ENCODE assay signal across 9 cellular contexts in the genomic region with DNA sequence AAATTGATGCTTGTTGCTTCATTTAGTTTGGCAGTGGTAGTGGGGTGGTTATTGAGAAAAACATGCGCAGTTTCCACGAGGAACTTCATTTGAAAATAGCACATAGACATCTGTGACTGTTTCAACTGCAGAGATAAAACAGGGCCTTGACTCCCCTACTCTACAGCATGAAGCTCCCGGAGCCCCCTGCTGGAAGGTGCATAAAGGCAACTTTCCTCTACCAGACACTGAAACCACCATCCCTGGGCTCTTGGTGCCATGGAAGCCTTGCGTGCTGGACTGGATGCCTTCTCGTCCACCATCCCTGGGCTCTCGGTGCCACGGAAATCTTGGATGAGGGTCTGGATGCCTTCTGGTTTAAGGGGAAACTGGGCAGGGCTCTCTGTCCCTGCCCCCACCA.
A peak's percentile ranks its signal among the peaks of the same experiment; 100 is the strongest.
DNase-seq lines count a peak whose midpoint lies in the region; ATAC-seq, FAIRE-seq and TF ChIP-seq lines count a peak whose summit lies in the region.
"Had no signal": no experiment of that assay in that cellular context is flagged by ENCODE, and none has a peak within 500 bp of the region (broad histone marks: within the 10 kb centered on the region; RNA-seq: fewer than 3 reads in every experiment).

No MANE protein-coding gene starts in this region.

- H3K36me3 ChIP-seq in K562 (ENCODE audit: control insufficient read depth, insufficient read depth, low read length), result no peaks in the 10 kb centered on the region
- H3K36me3 ChIP-seq: HAP-1 had no signal

- 49% methylated on average over 7 of the region's 7 CpGs for WGBS in A549 (ENCODE audit: missing lambda C conversion rate)
- whole genome bisulfite sequencing in K562 (ENCODE audit: insufficient coverage, low coverage, missing lambda C conversion rate), result under 1% methylated on average over 7 of the region's 7 CpGs

- TF ChIP-seq EP300 in A549 (IDR thresholded peaks at IDR 0.05) (no peak), K562 (IDR thresholded peaks at IDR 0.05; ENCODE audit: low read length) (no peak)

- no peak overlapping the region for H2AFZ ChIP-seq in K562 (ENCODE audit: low read depth, low read length)

- TF ChIP-seq RAD21 in A549 (conservative IDR thresholded peaks at IDR 0.05 in 1 of 2, IDR thresholded peaks at IDR 0.05 in 1 of 2) (peak in 1 of 2 experiments; percentile 21; a peak in 1 of 5 replicates), K562 (CRISPR knock-in tag; conservative IDR thresholded peaks at IDR 0.05 in 1 of 2, IDR thresholded peaks at IDR 0.05 in 1 of 2) (peak in 1 of 2 experiments; percentile 27; a peak in 1 of 4 replicates)

- H3K4me3 ChIP-seq in A549 (no peak overlapping the region), K562 (no peak overlapping the region)
- H3K4me3 ChIP-seq: HAP-1 had no signal

- FAIRE-seq in A549 (lab: Jason Lieb, UNC) (no peak), K562 (lab: Jason Lieb, UNC) (no peak)

- H4K20me1 ChIP-seq in K562 (replicated peaks; ENCODE audit: control insufficient read depth, insufficient read depth, low read length), result no peaks in the 10 kb centered on the region

- POLR2A ChIA-PET in A549 (lab: Yijun Ruan, JAX), result no interaction called here
- POLR2A ChIA-PET in K562 (lab: Yijun Ruan, JAX), result interaction anchor here (0.6 kb wide), 1 partner anchor 254 kb away, joined by 4 read pairs; no protein-coding TSS in a partner anchor

- CTCF ChIA-PET in A549 (lab: Yijun Ruan, JAX) (interaction anchor here (0.6 to 1.7 kb wide), 7 partner anchors 9 to 1772 kb away, joined by 3 to 6 read pairs (median 5); no protein-coding TSS in a partner anchor), K562 (lab: Yijun Ruan, JAX; ENCODE audit: low intra/inter-chr PET ratio) (no interaction called here)

- in situ Hi-C loops in K562 (cut with MboI), result no loop called here

- peak; percentile 37 to 41 for DNase-seq in A549 (ENCODE audit: low read depth in 1 of 2, low spot score in 1 of 2)
- DNase-seq in SK-N-DZ (ENCODE audit: low spot score), result peak; percentile 10
- DNase-seq in K562 (ENCODE audit: extremely low read depth in 1 of 4, low spot score in 3 of 4), result peak; percentile 21 to 41 (median 34)
- peak; percentile 31 to 57 for DNase-seq in lung microvascular endothelial cell (ENCODE audit: low read depth in 2 of 2)

- ATAC-seq in A549, result peak; percentile 64 to 88; a peak in 3 of 6 replicates
- ATAC-seq in K562, result peak; percentile 84
- ATAC-seq in GM21526 (IDR thresholded peaks at IDR 0.05; ENCODE audit: low FRiP score, unreplicated experiment), result no peak
- no peak for ATAC-seq in HG02610 (IDR thresholded peaks at IDR 0.05; ENCODE audit: unreplicated experiment)
- no peak for ATAC-seq in HG02571 (IDR thresholded peaks at IDR 0.05; ENCODE audit: unreplicated experiment)

- H3K4me2 ChIP-seq in A549 (no peak overlapping the region), K562 (ENCODE audit: insufficient read depth, low read length) (no peak overlapping the region)

- no peaks in the 10 kb centered on the region for H3K9me1 ChIP-seq in K562 (ENCODE audit: control insufficient read depth, insufficient read depth, low read length)

- H3K27me3 ChIP-seq in K562 (ENCODE audit: control insufficient read depth in 2 of 2, insufficient read depth in 2 of 2, low read length in 2 of 2), result peaks cover 0 to 10% of the 10 kb centered on the region in 2 experiments; a peak in 2 of 5 replicates

- intact Hi-C loops in K562 (cut with micrococcal nuclease), result loop anchor here (5.0 kb wide), 1 partner anchor 120 kb away; no protein-coding TSS in a partner anchor

- no peaks in the 10 kb centered on the region for H3K4me1 ChIP-seq in A549
- H3K4me1 ChIP-seq in K562 (replicated peaks in 1 of 2; ENCODE audit: control insufficient read depth in 2 of 2, insufficient read depth in 2 of 2, low read length in 2 of 2), result peaks cover 0 to 5% of the 10 kb centered on the region in 2 experiments; a peak in 1 of 5 replicates
- H3K4me1 ChIP-seq: HAP-1 had no signal

- no peak overlapping the region for H3K9ac ChIP-seq in K562 (ENCODE audit: insufficient read depth in 1 of 2, low read depth in 2 of 2, low read length in 2 of 2)

- TF ChIP-seq CTCF in A549 (IDR thresholded peaks at IDR 0.05) (0 out of 3 replicates have a peak, but pooled peaks have one; percentile 7), GM12872 (IDR thresholded peaks at IDR 0.05; ENCODE audit: insufficient read depth, low read depth, low read length) (peak; percentile 67), K562 (IDR thresholded peaks at IDR 0.05 in 2 of 3, conservative IDR thresholded peaks at IDR 0.05 in 1 of 3; ENCODE audit: insufficient read depth in 2 of 3, low read depth in 1 of 3, low read length in 3 of 3) (peak; percentile 40 to 46 (median 42); a peak in 4 of 6 replicates)

- H3K79me2 ChIP-seq in K562 (ENCODE audit: control insufficient read depth, insufficient read depth, low read length), result no peaks in the 10 kb centered on the region

- TF ChIP-seq POLR2A in A549 (IDR thresholded peaks at IDR 0.05; ENCODE audit: low read length), result no peak
- no peak for TF ChIP-seq POLR2A in K562 (conservative IDR thresholded peaks at IDR 0.05)

- BruUV-seq in K562 (replicated peaks; lab: Mats Ljungman, UMichigan), result no TSS peak

- H3K27ac ChIP-seq in A549 (no peak overlapping the region), K562 (ENCODE audit: extremely low read depth, low read depth, low read length) (no peak overlapping the region)

- H3K9me3 ChIP-seq in A549 (no peaks in the 10 kb centered on the region), K562 (replicated peaks; ENCODE audit: control insufficient read depth, insufficient read depth, low read depth, low read length) (no peaks in the 10 kb centered on the region)
- H3K9me3 ChIP-seq: HAP-1 had no signal

TF ChIP-seq in A549, 52 proteins besides CTCF, POLR2A, EP300 and RAD21 (continues in another document):
- no peak for TF ChIP-seq HOXB13 (CRISPR knock-in tag; IDR thresholded peaks at IDR 0.05; ENCODE audit: low read depth)
- no peak for TF ChIP-seq CHD4 (IDR thresholded peaks at IDR 0.05; ENCODE audit: borderline replicate concordance)
- no peak for TF ChIP-seq TP53 (CRISPR knock-in tag; IDR thresholded peaks at IDR 0.05)
- TF ChIP-seq FOSL2 (IDR thresholded peaks at IDR 0.05), result no peak
- no peak for TF ChIP-seq FOSL2 (CRISPR knock-in tag; IDR thresholded peaks at IDR 0.05)
- TF ChIP-seq JUNB (IDR thresholded peaks at IDR 0.05), result no peak
- no peak for TF ChIP-seq PHF8 (IDR thresholded peaks at IDR 0.05; ENCODE audit: borderline replicate concordance, low read depth)
- no peak for TF ChIP-seq HES2 (IDR thresholded peaks at IDR 0.05)
- TF ChIP-seq HOXA7 (CRISPR knock-in tag; IDR thresholded peaks at IDR 0.05), result no peak
- TF ChIP-seq MAFK (IDR thresholded peaks at IDR 0.05; ENCODE audit: partially characterized antibody), result no peak
- no peak for TF ChIP-seq KDM1A (IDR thresholded peaks at IDR 0.05; ENCODE audit: low read depth)
- TF ChIP-seq, protein P1, sequence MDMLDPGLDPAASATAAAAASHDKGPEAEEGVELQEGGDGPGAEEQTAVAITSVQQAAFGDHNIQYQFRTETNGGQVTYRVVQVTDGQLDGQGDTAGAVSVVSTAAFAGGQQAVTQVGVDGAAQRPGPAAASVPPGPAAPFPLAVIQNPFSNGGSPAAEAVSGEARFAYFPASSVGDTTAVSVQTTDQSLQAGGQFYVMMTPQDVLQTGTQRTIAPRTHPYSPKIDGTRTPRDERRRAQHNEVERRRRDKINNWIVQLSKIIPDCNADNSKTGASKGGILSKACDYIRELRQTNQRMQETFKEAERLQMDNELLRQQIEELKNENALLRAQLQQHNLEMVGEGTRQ (IDR thresholded peaks at IDR 0.05), result no peak
- TF ChIP-seq, protein P2, sequence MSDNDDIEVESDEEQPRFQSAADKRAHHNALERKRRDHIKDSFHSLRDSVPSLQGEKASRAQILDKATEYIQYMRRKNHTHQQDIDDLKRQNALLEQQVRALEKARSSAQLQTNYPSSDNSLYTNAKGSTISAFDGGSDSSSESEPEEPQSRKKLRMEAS (IDR thresholded peaks at IDR 0.05), result no peak
- no peak for TF ChIP-seq HOXB5 (CRISPR knock-in tag; IDR thresholded peaks at IDR 0.05)
- TF ChIP-seq NFE2L2 (conservative IDR thresholded peaks at IDR 0.05; ENCODE audit: low read length), result no peak

TF ChIP-seq in K562, 482 proteins besides CTCF, POLR2A, EP300 and RAD21:
- no peak for TF ChIP-seq ZNF354B (CRISPR knock-in tag; IDR thresholded peaks at IDR 0.05)
- 0 out of 2 replicates have a peak, but pooled peaks have one; percentile 6 for TF ChIP-seq SMC3 (conservative IDR thresholded peaks at IDR 0.05; ENCODE audit: insufficient read depth, low read depth, low read length)

Comparison
In these comparisons a context has a peak if more than half of its experiments do, and no peak if none do; other contexts are left out.
1. ATAC-seq: peak in A549 (2 of 2) and K562 (single experiment); none in GM21526 (single experiment), HG02610 (single experiment) and HG02571 (single experiment).
2. CTCF ChIP-seq: peak in every context shown above with its lines; median percentile 67 in GM12872; 42 in K562; 7 in A549.
3. Of the 35 proteins assayed by ChIP-seq in both K562 and A549: peak only in K562: SMC3; only in A549: none; in both: CTCF; in neither: 32; mixed calls (peak in some experiments, not most) for 1.
4. Peak in every context shown above with its lines, with median percentiles within 50 percentile points of each other: DNase-seq.